2 cellular contexts compared by ENCODE assay signal in the genomic region with DNA sequence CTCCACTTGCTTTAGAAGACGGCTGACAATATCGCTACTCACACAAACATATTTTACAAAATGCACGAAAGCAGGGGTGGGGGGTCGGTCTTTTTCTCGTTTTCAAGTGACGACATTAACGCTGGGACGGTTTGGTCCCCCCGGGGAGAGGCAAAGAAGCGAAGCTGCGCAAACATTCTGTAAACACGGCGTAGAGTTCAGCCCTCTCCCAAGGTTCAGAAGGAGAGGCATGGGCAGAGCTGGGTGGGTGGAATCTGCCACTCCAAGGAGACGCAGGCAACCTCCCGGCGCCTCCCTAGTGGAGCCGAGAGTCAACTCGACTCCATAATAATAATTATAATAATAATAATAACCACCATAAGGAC.
TF ChIP-seq lines count a peak whose summit lies in the region.

No MANE protein-coding gene starts in this region.

TF ChIP-seq in SK-N-SH, 30 proteins besides CTCF, POLR2A, EP300 and RAD21 (continued from another document):
- TF ChIP-seq USF1 (IDR thresholded peaks at IDR 0.05; ENCODE audit: borderline replicate concordance, low read depth) (no peak), TEAD4 (IDR thresholded peaks at IDR 0.05; ENCODE audit: borderline replicate concordance, insufficient read depth) (no peak), RXRA (IDR thresholded peaks at IDR 0.05; ENCODE audit: borderline replicate concordance, low read depth) (no peak)

TF ChIP-seq in SK-N-SH treated with all-trans-retinoic acid at 6 μM for 48 hours, 23 proteins besides CTCF, POLR2A, EP300 and RAD21 (continued from another document):
- TF ChIP-seq TSHZ2 (CRISPR knock-in tag; IDR thresholded peaks at IDR 0.05) (no peak), ARNTL (CRISPR knock-in tag; IDR thresholded peaks at IDR 0.05; ENCODE audit: borderline replicate concordance, low read depth) (no peak)
TF ChIP-seq in SK-N-SH treated with all-trans-retinoic acid at 6 μM for 48 hours: peak in this region for 0.
